Comparison of ENCODE assay signal across 8 cellular contexts in genomic region chr12:75560167-75560566, GRCh38. TPM values are rescaled to one million over a fixed set of nuclear protein-coding genes. Genes with fewer than 3 reads are reported as not detected.
A peak's percentile ranks its signal among the peaks of the same experiment; 100 is the strongest.
DNase-seq lines count a peak whose midpoint lies in the region; ATAC-seq, FAIRE-seq and TF ChIP-seq lines count a peak whose summit lies in the region.

No MANE protein-coding gene starts in this region.

- in situ Hi-C loops in Panc1 (cut with HindIII; ENCODE audit: low pct_unique_long_range_greater_than_20kb, low sequenced_read_pairs), result no loop called here

- POLR2A ChIA-PET in Panc1 (lab: Charles Lee), result no interaction called here

- intact Hi-C loops in Panc1 (cut with micrococcal nuclease; ENCODE audit: unreplicated experiment), result no loop called here
- intact Hi-C loops in heart right ventricle (cut with DNase I), result loop anchor here in 3 of 10 donors (2.0 to 10.0 kb wide), 3 partner anchors 155 to 475 kb away; partner anchors contain the start of gene PHLDA1 (in 1 of the 3)
- intact Hi-C loops in colonic mucosa (cut with DNase I), result no loop called here
- intact Hi-C loops in prostate gland (cut with DNase I), result no loop called here

- H3K27ac ChIP-seq in 22Rv1 (no peak overlapping the region), Panc1 (ENCODE audit: low read length) (peak overlapping the region; percentile 83), heart right ventricle (no peak overlapping the region), colonic mucosa (no peak overlapping the region), prostate gland (no peak overlapping the region)

- H3K4me3 ChIP-seq in Panc1 (ENCODE audit: low read depth in 2 of 2, low read length in 2 of 2) (no peak overlapping the region), heart right ventricle (no peak overlapping the region), colonic mucosa (no peak overlapping the region), prostate gland (no peak overlapping the region)

- FAIRE-seq in GM19239 (lab: Jason Lieb, UNC), result peak; percentile 11

- no peak for DNase-seq in GM19239 (ENCODE audit: insufficient read length, low spot score)
- no peak for DNase-seq in Panc1 (ENCODE audit: low read depth, low spot score)
- DNase-seq in heart right ventricle, result no peak
- DNase-seq in activated gamma-delta T cell treated with Interleukin-2 at 50 U/mL for 16 hours, result no peak
- no peak for DNase-seq in colonic mucosa
- DNase-seq in prostate gland (ENCODE audit: low spot score), result no peak

- H3K9ac ChIP-seq in colonic mucosa (ENCODE audit: low read depth in 2 of 2, low read length in 2 of 2), result no peak overlapping the region

- ATAC-seq in Panc1 (peak; percentile 76), heart right ventricle (peak; percentile 67 to 86 (median 84)), GM19397 (IDR thresholded peaks at IDR 0.05; ENCODE audit: unreplicated experiment) (no peak)

- BruUV-seq in Panc1 (replicated peaks; lab: Mats Ljungman, UMichigan), result no TSS peak

- peak; percentile 55 for TF ChIP-seq CTCF in 22Rv1 (IDR thresholded peaks at IDR 0.05)
- peak; percentile 65; the same call in 1 of the 2 replicates for TF ChIP-seq CTCF in Panc1 (IDR thresholded peaks at IDR 0.05)
- TF ChIP-seq CTCF in heart right ventricle (IDR thresholded peaks at IDR 0.05), result peak in 8 of 9 donors; percentile 28 to 71 (median 50)
- no peak for TF ChIP-seq CTCF in colonic mucosa (IDR thresholded peaks at IDR 0.05)
- TF ChIP-seq CTCF in prostate gland (IDR thresholded peaks at IDR 0.05), result peak in 2 of 4 experiments; percentile 38 to 40

- CTCF ChIA-PET in Panc1 (lab: Charles Lee), result interaction anchor here (0.6 kb wide), 1 partner anchor 472 kb away, joined by 4 read pairs; the partner anchor contains the start of gene PHLDA1

- H3K9me3 ChIP-seq in Panc1 (ENCODE audit: control insufficient read depth, insufficient read depth, low read depth, low read length), result peaks cover 21% of the 10 kb centered on the region; the same call in 1 of the 2 replicates
- H3K9me3 ChIP-seq in heart right ventricle, result no peaks in the 10 kb centered on the region
- H3K9me3 ChIP-seq in colonic mucosa, result no peaks in the 10 kb centered on the region
- no peaks in the 10 kb centered on the region for H3K9me3 ChIP-seq in prostate gland

- peaks cover 19% of the 10 kb centered on the region for H3K4me1 ChIP-seq in Panc1 (ENCODE audit: control insufficient read depth, insufficient read depth, low read length)
- H3K4me1 ChIP-seq in heart right ventricle, result peaks cover 0 to 22% (median 9%) of the 10 kb centered on the region in 9 donors
- no peaks in the 10 kb centered on the region for H3K4me1 ChIP-seq in colonic mucosa
- no peaks in the 10 kb centered on the region for H3K4me1 ChIP-seq in prostate gland (replicated peaks)

- no peak for TF ChIP-seq POLR2A in prostate gland (IDR thresholded peaks at IDR 0.05)

- no peaks in the 10 kb centered on the region for H3K27me3 ChIP-seq in Panc1 (ENCODE audit: control insufficient read depth, insufficient read depth, low read length)
- H3K27me3 ChIP-seq in heart right ventricle, result no peaks in the 10 kb centered on the region
- no peaks in the 10 kb centered on the region for H3K27me3 ChIP-seq in colonic mucosa
- no peaks in the 10 kb centered on the region for H3K27me3 ChIP-seq in prostate gland (replicated peaks; ENCODE audit: insufficient read depth)

- H3K36me3 ChIP-seq in Panc1 (ENCODE audit: control insufficient read depth, insufficient read depth, low read length) (no peaks in the 10 kb centered on the region), heart right ventricle (no peaks in the 10 kb centered on the region), colonic mucosa (no peaks in the 10 kb centered on the region), prostate gland (no peaks in the 10 kb centered on the region)

- WGBS in heart right ventricle, 2 donors, result 38 to 40% methylated on average over 2 of the region's 2 CpGs
- whole genome bisulfite sequencing in prostate gland, result 16% methylated on average over 2 of the region's 2 CpGs

RNA-seq across cellular contexts. Expression of gene KRR1, which starts 48.8 kb away (rescaled TPM):
- 161 TPM for total RNA-seq in Panc1 (2021; ENCODE audit: unreplicated experiment)
- 60.4 TPM for polyA plus RNA-seq in Panc1 (2012; ENCODE audit: insufficient read length)
- total RNA-seq in heart right ventricle, result 10 to 100 TPM; 29.2 to 44.2 (median 33.1) TPM
- polyA plus RNA-seq in heart right ventricle, result 10 to 100 TPM in 1 of 2 donors, 1 to 10 TPM in 1; 8.9 to 19.6 TPM
- 10 to 100 TPM; 32.8 to 33.2 TPM for total RNA-seq in colonic mucosa
- total RNA-seq in prostate gland, result 10 to 100 TPM; 21.6 to 34.7 TPM
